In genomic region chr20:10367921-10368701, GRCh38 we compare ENCODE assay signal across 31 cellular contexts.
"Had no signal": no experiment of that assay in that cellular context is flagged by ENCODE, and none has a peak within 500 bp of the region (broad histone marks: within the 10 kb centered on the region; RNA-seq: fewer than 3 reads in every experiment).

No MANE protein-coding gene starts in this region.

- H3K27ac ChIP-seq: breast epithelium, cardiac muscle cell, colonic mucosa, epithelial cell of prostate, esophagus squamous epithelium, gastroesophageal sphincter, heart right ventricle, WERI-Rb-1 had no signal

- FAIRE-seq: endometrium, endothelial cell of umbilical vein had no signal

- H3K9me3 ChIP-seq: ascending aorta, breast epithelium, colonic mucosa, esophagus squamous epithelium, gastroesophageal sphincter had no signal

- H3K4me1 ChIP-seq: breast epithelium, colonic mucosa, esophagus squamous epithelium, gastroesophageal sphincter had no signal

- DNase-seq: activated CD4-positive, alpha-beta memory T cell treated with anti-CD3 and anti-CD28 coated beads for 36 hours; activated CD4-positive, alpha-beta T cell treated with anti-CD3 and anti-CD28 coated beads for 36 hours; activated CD4-positive, alpha-beta T cell treated with anti-CD3 and anti-CD28 coated beads, Interleukin-2, amount 10 ng/mL, durations not matched to agents 24 days and 14 days; activated CD4-positive, CD25-positive, alpha-beta regulatory T cell; activated CD4-positive, CD25-positive, alpha-beta regulatory T cell treated with anti-CD3 and anti-CD28 coated beads, Interleukin-2, amount 50 U/mL, for 72 hours; activated CD8-positive, alpha-beta memory T cell treated with anti-CD3 and anti-CD28 coated beads, Interleukin-2, amount 10 ng/mL, durations not matched to agents 7 days and 5 days; activated CD8-positive, alpha-beta memory T cell treated with anti-CD3 and anti-CD28 coated beads, Interleukin-2, amount 50 U/mL, for 4 hours; activated CD8-positive, alpha-beta T cell treated with anti-CD3 and anti-CD28 coated beads, Interleukin-2, amount 10 ng/mL, durations not matched to agents 7 days and 5 days; activated effector memory CD4-positive, alpha-beta T cell treated with anti-CD3 and anti-CD28 coated beads, Interleukin-2, amount 50 U/mL, for 16 hours; activated naive CD4-positive, alpha-beta T cell treated with anti-CD3 and anti-CD28 coated beads for 36 hours; activated naive CD8-positive, alpha-beta T cell treated with anti-CD3 and anti-CD28 coated beads for 36 hours; activated naive CD8-positive, alpha-beta T cell treated with anti-CD3 and anti-CD28 coated beads, Interleukin-2, amount 50 U/mL, for 24 hours; activated T-cell treated with anti-CD3 and anti-CD28 coated beads, Interleukin-2, amount 50 U/mL, for 1 hour; activated T-cell treated with anti-CD3 and anti-CD28 coated beads, Interleukin-2, amount 50 U/mL, for 48 hours; central memory CD4-positive, alpha-beta T cell; cerebellar nuclear complex; colonic mucosa; effector CD8-positive, alpha-beta T cell; esophagus squamous epithelium; foreskin melanocyte; heart right ventricle; T-helper 17 cell; T1000; WERI-Rb-1 had no signal

- H3K4me3 ChIP-seq: ascending aorta, breast epithelium, cardiac muscle cell, colonic mucosa, esophagus squamous epithelium, gastroesophageal sphincter, heart right ventricle had no signal

- ATAC-seq: activated CD4-positive, alpha-beta T cell treated with anti-CD3 and anti-CD28 coated beads for 36 hours; activated CD8-positive, alpha-beta memory T cell treated with anti-CD3 and anti-CD28 coated beads, Interleukin-2, amount 10 ng/mL, durations not matched to agents 7 days and 5 days; activated CD8-positive, alpha-beta T cell treated with anti-CD3 and anti-CD28 coated beads, Interleukin-2, amount 10 ng/mL, durations not matched to agents 7 days and 5 days; activated naive CD8-positive, alpha-beta T cell treated with anti-CD3 and anti-CD28 coated beads, Interleukin-2, amount 50 U/mL, for 24 hours; gastroesophageal sphincter; heart right ventricle; T-helper 17 cell had no signal

- H3K27me3 ChIP-seq: ascending aorta, breast epithelium, cardiac muscle cell, colonic mucosa, esophagus squamous epithelium, gastroesophageal sphincter had no signal

- H3K36me3 ChIP-seq: ascending aorta, breast epithelium, cardiac muscle cell, colonic mucosa, esophagus squamous epithelium, gastroesophageal sphincter, heart right ventricle, WERI-Rb-1 had no signal
